14 cellular contexts compared by ENCODE assay signal in the genomic region with DNA sequence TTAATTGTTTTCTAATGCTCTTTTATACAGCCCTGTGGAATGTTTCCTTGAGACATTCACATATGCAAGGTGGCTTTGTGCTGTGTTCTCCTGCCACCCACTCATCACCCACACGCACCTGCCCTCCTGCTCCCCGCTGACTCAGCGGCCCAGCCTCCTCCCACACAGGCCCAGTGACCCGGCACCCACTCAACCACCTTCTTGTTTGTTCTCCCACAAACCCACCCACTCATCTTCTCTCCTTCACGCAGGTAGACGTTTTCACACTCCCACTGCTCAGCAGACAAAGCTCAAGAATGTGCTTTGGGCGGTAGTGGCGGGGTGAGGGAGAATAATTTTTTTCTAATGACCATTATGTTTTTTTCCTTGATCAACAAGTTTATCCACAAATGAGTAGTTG. TPM values are rescaled to one million over a fixed set of nuclear protein-coding genes. Genes with fewer than 3 reads are reported as not detected.
A peak's percentile ranks its signal among the peaks of the same experiment; 100 is the strongest.
DNase-seq lines count a peak whose midpoint lies in the region; ATAC-seq lines count a peak whose summit lies in the region.
"Had no signal": no experiment of that assay in that cellular context is flagged by ENCODE, and none has a peak within 500 bp of the region (broad histone marks: within the 10 kb centered on the region; RNA-seq: fewer than 3 reads in every experiment).

No MANE protein-coding gene starts in this region.

- peak; percentile 47 for DNase-seq in activated CD4-positive, alpha-beta T cell treated with anti-CD3 and anti-CD28 coated beads for 1 hour
- DNase-seq in activated CD4-positive, alpha-beta T cell treated with anti-CD3 and anti-CD28 coated beads, Interleukin-2, amount 10 ng/mL, durations not matched to agents 7 days and 5 days, result no peak
- peak; percentile 80 for DNase-seq in activated CD8-positive, alpha-beta memory T cell treated with anti-CD3 and anti-CD28 coated beads, Interleukin-2, amount 50 U/mL, for 4 hours
- DNase-seq in memory B cell (ENCODE audit: low spot score in 2 of 2) (no peak), NCI-H510A treated with DMSO at 0.1 percent for 48 hours (lab: John Stamatoyannopoulos, UW) (no peak), globus pallidus (ENCODE audit: low spot score) (no peak)
- peak; percentile 81 to 82 for DNase-seq in stimulated activated CD8-positive, alpha-beta memory T cell treated with anti-CD3 and anti-CD28 coated beads, Interleukin-7, amount 100 ng/mL, for 4 hours (ENCODE audit: low read depth in 2 of 2)
- DNase-seq: KG1, NCI-H226, occipital lobe, SIG-M5, stomach had no signal

- no peak overlapping the region for H3K27ac Mint-ChIP-seq in activated CD4-positive, alpha-beta T cell treated with anti-CD3 and anti-CD28 coated beads, Interleukin-2, amount 10 ng/mL, durations not matched to agents 7 days and 5 days
- peak overlapping the region; percentile 32 for H3K27ac Mint-ChIP-seq in memory B cell

- no peak overlapping the region for H3K4me3 Mint-ChIP-seq in activated CD4-positive, alpha-beta T cell treated with anti-CD3 and anti-CD28 coated beads, Interleukin-2, amount 10 ng/mL, durations not matched to agents 7 days and 5 days
- H3K4me3 Mint-ChIP-seq in memory B cell, result no peak overlapping the region

- peaks cover 8% of the 10 kb centered on the region for H3K36me3 Mint-ChIP-seq in activated CD4-positive, alpha-beta T cell treated with anti-CD3 and anti-CD28 coated beads, Interleukin-2, amount 10 ng/mL, durations not matched to agents 7 days and 5 days (ENCODE audit: low read depth)
- peaks cover 8% of the 10 kb centered on the region for H3K36me3 Mint-ChIP-seq in memory B cell

- ATAC-seq in memory B cell (ENCODE audit: low read depth) (no peak), GM21717 (IDR thresholded peaks at IDR 0.05; ENCODE audit: unreplicated experiment) (no peak)
- ATAC-seq: A549 had no signal

- peaks cover 4% of the 10 kb centered on the region for H3K4me1 Mint-ChIP-seq in activated CD4-positive, alpha-beta T cell treated with anti-CD3 and anti-CD28 coated beads, Interleukin-2, amount 10 ng/mL, durations not matched to agents 7 days and 5 days
- H3K4me1 Mint-ChIP-seq in memory B cell, result peaks cover 3% of the 10 kb centered on the region

- CTCF ChIA-PET in activated CD4-positive, alpha-beta T cell treated with anti-CD3 and anti-CD28 coated beads, Interleukin-2, amount 10 ng/mL, durations not matched to agents 7 days and 5 days (lab: Charles Lee), result interaction anchor here (1.0 to 4.5 kb wide), 4 partner anchors 9 to 13 kb away, joined by 3 to 17 read pairs (median 7); no protein-coding TSS in a partner anchor

- POLR2A ChIA-PET in activated CD4-positive, alpha-beta T cell treated with anti-CD3 and anti-CD28 coated beads, Interleukin-2, amount 10 ng/mL, durations not matched to agents 7 days and 5 days (lab: Charles Lee), result no interaction called here

- peaks cover 20% of the 10 kb centered on the region for H3K9me3 Mint-ChIP-seq in activated CD4-positive, alpha-beta T cell treated with anti-CD3 and anti-CD28 coated beads, Interleukin-2, amount 10 ng/mL, durations not matched to agents 7 days and 5 days
- H3K9me3 Mint-ChIP-seq in memory B cell, result peaks cover 14% of the 10 kb centered on the region

- H3K27me3 Mint-ChIP-seq in activated CD4-positive, alpha-beta T cell treated with anti-CD3 and anti-CD28 coated beads, Interleukin-2, amount 10 ng/mL, durations not matched to agents 7 days and 5 days, result peaks cover 1% of the 10 kb centered on the region
- no peaks in the 10 kb centered on the region for H3K27me3 Mint-ChIP-seq in memory B cell

RNA-seq across cellular contexts. Expression of gene NEMP2, which starts 28.6 kb away (rescaled TPM):
- total RNA-seq in activated CD4-positive, alpha-beta T cell treated with anti-CD3 and anti-CD28 coated beads, Interleukin-2, amount 10 ng/mL, durations not matched to agents 7 days and 5 days, result 10 to 100 TPM; 22.8 to 23.5 TPM

Comparison
In these comparisons a context has a peak if more than half of its experiments do, and no peak if none do; other contexts are left out.
1. DNase-seq: peak in activated CD4-positive, alpha-beta T cell treated with anti-CD3 and anti-CD28 coated beads for 1 hour (single experiment), activated CD8-positive, alpha-beta memory T cell treated with anti-CD3 and anti-CD28 coated beads, Interleukin-2, amount 50 U/mL, for 4 hours (single experiment) and stimulated activated CD8-positive, alpha-beta memory T cell treated with anti-CD3 and anti-CD28 coated beads, Interleukin-7, amount 100 ng/mL, for 4 hours (2 of 2); none in activated CD4-positive, alpha-beta T cell treated with anti-CD3 and anti-CD28 coated beads, Interleukin-2, amount 10 ng/mL, durations not matched to agents 7 days and 5 days (single experiment), memory B cell (0 of 2), NCI-H510A treated with DMSO at 0.1 percent for 48 hours (single experiment) and globus pallidus (single experiment).